In the genomic region with DNA sequence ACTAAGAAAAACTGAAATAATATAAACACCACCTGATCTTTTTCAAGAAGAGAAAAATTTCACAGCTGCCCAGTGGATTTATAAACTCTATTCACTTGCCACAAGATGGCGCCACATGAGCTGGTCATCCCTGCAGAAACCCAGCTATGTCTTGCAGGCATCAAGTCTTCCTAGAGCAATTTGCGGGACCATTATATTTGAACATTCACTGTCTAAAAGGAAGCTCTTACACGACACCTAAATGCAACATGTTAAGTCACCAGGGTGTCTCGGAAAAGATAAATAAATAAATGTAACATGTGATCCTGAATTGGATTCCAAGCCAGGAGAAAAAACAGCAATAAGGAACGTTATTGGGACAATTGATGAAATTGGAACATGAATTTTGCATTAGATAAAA, we compare ENCODE assay signal across 2 cellular contexts.
TF ChIP-seq lines count a peak whose summit lies in the region.

No MANE protein-coding gene starts in this region.

TF ChIP-seq in IMR-90, 13 proteins besides CTCF, POLR2A, EP300 and RAD21:
- peak; percentile 84 for TF ChIP-seq SMC3 (IDR thresholded peaks at IDR 0.05; ENCODE audit: low read depth, low read length)
- TF ChIP-seq, protein P1, sequence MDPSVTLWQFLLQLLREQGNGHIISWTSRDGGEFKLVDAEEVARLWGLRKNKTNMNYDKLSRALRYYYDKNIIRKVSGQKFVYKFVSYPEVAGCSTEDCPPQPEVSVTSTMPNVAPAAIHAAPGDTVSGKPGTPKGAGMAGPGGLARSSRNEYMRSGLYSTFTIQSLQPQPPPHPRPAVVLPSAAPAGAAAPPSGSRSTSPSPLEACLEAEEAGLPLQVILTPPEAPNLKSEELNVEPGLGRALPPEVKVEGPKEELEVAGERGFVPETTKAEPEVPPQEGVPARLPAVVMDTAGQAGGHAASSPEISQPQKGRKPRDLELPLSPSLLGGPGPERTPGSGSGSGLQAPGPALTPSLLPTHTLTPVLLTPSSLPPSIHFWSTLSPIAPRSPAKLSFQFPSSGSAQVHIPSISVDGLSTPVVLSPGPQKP (IDR thresholded peaks at IDR 0.05; ENCODE audit: borderline replicate concordance, low read depth, low read length): no peak

TF ChIP-seq in neural cell, 6 proteins besides CTCF, POLR2A, EP300 and RAD21:
- TF ChIP-seq EZH2 (IDR thresholded peaks at IDR 0.05; ENCODE audit: borderline replicate concordance, insufficient read depth, low read length, poor library complexity, severe bottlenecking) (no peak), POLR2AphosphoS5 (IDR thresholded peaks at IDR 0.05) (no peak), MXI1 (conservative IDR thresholded peaks at IDR 0.05; ENCODE audit: poor library complexity, severe bottlenecking) (no peak), TAF1 (IDR thresholded peaks at IDR 0.05; ENCODE audit: low read depth) (no peak), SMC3 (conservative IDR thresholded peaks at IDR 0.05; ENCODE audit: poor library complexity) (peak; percentile 87)
- TF ChIP-seq, protein P2, sequence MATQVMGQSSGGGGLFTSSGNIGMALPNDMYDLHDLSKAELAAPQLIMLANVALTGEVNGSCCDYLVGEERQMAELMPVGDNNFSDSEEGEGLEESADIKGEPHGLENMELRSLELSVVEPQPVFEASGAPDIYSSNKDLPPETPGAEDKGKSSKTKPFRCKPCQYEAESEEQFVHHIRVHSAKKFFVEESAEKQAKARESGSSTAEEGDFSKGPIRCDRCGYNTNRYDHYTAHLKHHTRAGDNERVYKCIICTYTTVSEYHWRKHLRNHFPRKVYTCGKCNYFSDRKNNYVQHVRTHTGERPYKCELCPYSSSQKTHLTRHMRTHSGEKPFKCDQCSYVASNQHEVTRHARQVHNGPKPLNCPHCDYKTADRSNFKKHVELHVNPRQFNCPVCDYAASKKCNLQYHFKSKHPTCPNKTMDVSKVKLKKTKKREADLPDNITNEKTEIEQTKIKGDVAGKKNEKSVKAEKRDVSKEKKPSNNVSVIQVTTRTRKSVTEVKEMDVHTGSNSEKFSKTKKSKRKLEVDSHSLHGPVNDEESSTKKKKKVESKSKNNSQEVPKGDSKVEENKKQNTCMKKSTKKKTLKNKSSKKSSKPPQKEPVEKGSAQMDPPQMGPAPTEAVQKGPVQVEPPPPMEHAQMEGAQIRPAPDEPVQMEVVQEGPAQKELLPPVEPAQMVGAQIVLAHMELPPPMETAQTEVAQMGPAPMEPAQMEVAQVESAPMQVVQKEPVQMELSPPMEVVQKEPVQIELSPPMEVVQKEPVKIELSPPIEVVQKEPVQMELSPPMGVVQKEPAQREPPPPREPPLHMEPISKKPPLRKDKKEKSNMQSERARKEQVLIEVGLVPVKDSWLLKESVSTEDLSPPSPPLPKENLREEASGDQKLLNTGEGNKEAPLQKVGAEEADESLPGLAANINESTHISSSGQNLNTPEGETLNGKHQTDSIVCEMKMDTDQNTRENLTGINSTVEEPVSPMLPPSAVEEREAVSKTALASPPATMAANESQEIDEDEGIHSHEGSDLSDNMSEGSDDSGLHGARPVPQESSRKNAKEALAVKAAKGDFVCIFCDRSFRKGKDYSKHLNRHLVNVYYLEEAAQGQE (IDR thresholded peaks at IDR 0.05; ENCODE audit: borderline replicate concordance): no peak
